In genomic region chr2:156958374-156958773, GRCh38 we compare ENCODE assay signal across 40 cellular contexts.
"Had no signal": no experiment of that assay in that cellular context is flagged by ENCODE, and none has a peak within 500 bp of the region (broad histone marks: within the 10 kb centered on the region; RNA-seq: fewer than 3 reads in every experiment).

No MANE protein-coding gene starts in this region.

- H3K4me1 Mint-ChIP-seq: activated CD4-positive, alpha-beta memory T cell treated with anti-CD3 and anti-CD28 coated beads, Interleukin-2, amount 10 ng/mL, durations not matched to agents 7 days and 5 days; activated CD4-positive, alpha-beta T cell treated with anti-CD3 and anti-CD28 coated beads for 36 hours; activated CD4-positive, alpha-beta T cell treated with anti-CD3 and anti-CD28 coated beads, Interleukin-2, amount 10 ng/mL, durations not matched to agents 7 days and 5 days; activated CD8-positive, alpha-beta memory T cell treated with anti-CD3 and anti-CD28 coated beads, Interleukin-2, amount 10 ng/mL, durations not matched to agents 7 days and 5 days; activated naive CD8-positive, alpha-beta T cell treated with anti-CD3 and anti-CD28 coated beads for 36 hours; activated T-helper 17 cell treated with anti-CD3 and anti-CD28 coated beads, Interleukin-2, amount 50 U/mL, for 72 hours; central memory CD8-positive, alpha-beta T cell; WTC11 had no signal

- H3K4me1 ChIP-seq: adrenal gland, body of pancreas had no signal

- H3K4me3 Mint-ChIP-seq: activated CD4-positive, alpha-beta memory T cell treated with anti-CD3 and anti-CD28 coated beads, Interleukin-2, amount 10 ng/mL, durations not matched to agents 7 days and 5 days; activated CD4-positive, alpha-beta T cell treated with anti-CD3 and anti-CD28 coated beads for 36 hours; activated CD4-positive, alpha-beta T cell treated with anti-CD3 and anti-CD28 coated beads, Interleukin-2, amount 10 ng/mL, durations not matched to agents 7 days and 5 days; activated CD8-positive, alpha-beta memory T cell treated with anti-CD3 and anti-CD28 coated beads, Interleukin-2, amount 10 ng/mL, durations not matched to agents 7 days and 5 days; activated CD8-positive, alpha-beta T cell treated with anti-CD3 and anti-CD28 coated beads, Interleukin-2, amount 10 ng/mL, durations not matched to agents 7 days and 5 days; activated naive CD4-positive, alpha-beta T cell treated with anti-CD3 and anti-CD28 coated beads for 36 hours; activated naive CD8-positive, alpha-beta T cell treated with anti-CD3 and anti-CD28 coated beads for 36 hours; activated T-cell treated with anti-CD3 and anti-CD28 coated beads, Interleukin-2, amount 50 U/mL, for 4 hours; activated T-cell treated with anti-CD3 and anti-CD28 coated beads, Interleukin-2, amount 50 U/mL, for 72 hours; activated T-helper 1 cell treated with anti-CD3 and anti-CD28 coated beads, Interleukin-12 subunit alpha, Interleukin-12 subunit beta, Interleukin-2, Interleukin-4 antibody, amounts not matched to agents 30 ng/mL and 10 ng/mL and 1 ng/mL, durations not matched to agents 14 hours and 24 hours and 36 hours; activated T-helper 17 cell treated with anti-CD3 and anti-CD28 coated beads, Interleukin-2, amount 50 U/mL, for 72 hours; central memory CD8-positive, alpha-beta T cell; T-helper 1 cell treated with Interleukin-12 subunit alpha and Interleukin-12 subunit beta and Interleukin-4 antibody, amounts not matched to agents 30 μg/mL and 1 μg/mL, for 36 hours; T-helper 2 cell treated with Interferon-gamma antibody and Interleukin-4, amounts not matched to agents 5 μg/mL and 100 μg/mL, for 36 hours; WTC11 had no signal

- H3K27me3 ChIP-seq: adrenal gland, body of pancreas, brain microvascular endothelial cell, cardiac muscle cell had no signal

- H3K27ac ChIP-seq: adrenal gland, body of pancreas, brain microvascular endothelial cell, cardiac muscle cell, WERI-Rb-1 had no signal

- DNase-seq: activated CD4-positive, alpha-beta memory T cell treated with anti-CD3 and anti-CD28 coated beads, Interleukin-2, amount 10 ng/mL, durations not matched to agents 7 days and 5 days; activated CD4-positive, alpha-beta T cell treated with anti-CD3 and anti-CD28 coated beads for 1 hour; activated CD4-positive, alpha-beta T cell treated with anti-CD3 and anti-CD28 coated beads for 36 hours; activated CD4-positive, alpha-beta T cell treated with anti-CD3 and anti-CD28 coated beads for 48 hours; activated CD4-positive, alpha-beta T cell treated with anti-CD3 and anti-CD28 coated beads, Interleukin-2, amount 10 ng/mL, durations not matched to agents 7 days and 5 days; activated CD4-positive, alpha-beta T cell treated with anti-CD3 and anti-CD28 coated beads, Interleukin-2, amount 50 U/mL, for 48 hours; activated CD4-positive, CD25-positive, alpha-beta regulatory T cell; activated CD8-positive, alpha-beta memory T cell treated with anti-CD3 and anti-CD28 coated beads for 24 hours; activated CD8-positive, alpha-beta memory T cell treated with anti-CD3 and anti-CD28 coated beads, Interleukin-2, amount 10 ng/mL, durations not matched to agents 7 days and 5 days; activated CD8-positive, alpha-beta T cell treated with anti-CD3 and anti-CD28 coated beads, Interleukin-2, amount 10 ng/mL, durations not matched to agents 7 days and 5 days; activated effector memory CD4-positive, alpha-beta T cell treated with anti-CD3 and anti-CD28 coated beads, Interleukin-2, amount 50 U/mL, for 16 hours; activated gamma-delta T cell treated with Interleukin-2 at 50 U/mL for 16 hours; activated naive CD4-positive, alpha-beta T cell; activated naive CD4-positive, alpha-beta T cell treated with anti-CD3 and anti-CD28 coated beads for 36 hours; activated naive CD4-positive, alpha-beta T cell treated with anti-CD3 and anti-CD28 coated beads, Interleukin-2, amount 50 U/mL, for 16 hours; activated naive CD8-positive, alpha-beta T cell treated with anti-CD3 and anti-CD28 coated beads for 36 hours; activated T-cell treated with anti-CD3 and anti-CD28 coated beads for 4 hours; activated T-cell treated with anti-CD3 and anti-CD28 coated beads, Interleukin-2, amount 50 U/mL, for 1 hour; activated T-cell treated with anti-CD3 and anti-CD28 coated beads, Interleukin-2, amount 50 U/mL, for 4 hours; activated T-cell treated with anti-CD3 and anti-CD28 coated beads, Interleukin-2, amount 50 U/mL, for 72 hours; adrenal gland; amniotic stem cell; aorta; body of pancreas; brain microvascular endothelial cell; caudate nucleus; cerebellar nuclear complex; T-helper 1 cell; T-helper 2 cell; T-helper 9 cell; WERI-Rb-1 had no signal

- H3K36me3 Mint-ChIP-seq: activated CD8-positive, alpha-beta memory T cell treated with anti-CD3 and anti-CD28 coated beads, Interleukin-2, amount 10 ng/mL, durations not matched to agents 7 days and 5 days; activated naive CD4-positive, alpha-beta T cell treated with anti-CD3 and anti-CD28 coated beads, Interleukin-2, amount 50 U/mL, for 72 hours; activated naive CD8-positive, alpha-beta T cell treated with anti-CD3 and anti-CD28 coated beads for 36 hours had no signal

- ATAC-seq: activated CD4-positive, alpha-beta T cell treated with anti-CD3 and anti-CD28 coated beads for 36 hours; activated CD4-positive, CD25-positive, alpha-beta regulatory T cell treated with anti-CD3 and anti-CD28 coated beads, Interleukin-2, amount 50 U/mL, for 24 hours; activated CD8-positive, alpha-beta memory T cell treated with anti-CD3 and anti-CD28 coated beads, Interleukin-2, amount 10 ng/mL, durations not matched to agents 7 days and 5 days; activated CD8-positive, alpha-beta T cell treated with anti-CD3 and anti-CD28 coated beads, Interleukin-2, amount 10 ng/mL, durations not matched to agents 7 days and 5 days; activated naive CD4-positive, alpha-beta T cell treated with anti-CD3 and anti-CD28 coated beads, Interleukin-2, amount 50 U/mL, for 72 hours; activated T-cell treated with anti-CD3 and anti-CD28 coated beads, Interleukin-2, amount 50 U/mL, for 4 hours; activated T-cell treated with anti-CD3 and anti-CD28 coated beads, Interleukin-2, amount 50 U/mL, for 72 hours; activated T-helper 17 cell treated with anti-CD3 and anti-CD28 coated beads, Interleukin-2, amount 50 U/mL, for 72 hours; body of pancreas; WTC11 had no signal

- H3K36me3 ChIP-seq: adrenal gland, brain microvascular endothelial cell, cardiac muscle cell, WERI-Rb-1 had no signal

- H3K27ac Mint-ChIP-seq: activated CD4-positive, alpha-beta memory T cell treated with anti-CD3 and anti-CD28 coated beads, Interleukin-2, amount 10 ng/mL, durations not matched to agents 7 days and 5 days; activated CD4-positive, alpha-beta T cell treated with anti-CD3 and anti-CD28 coated beads for 36 hours; activated CD4-positive, alpha-beta T cell treated with anti-CD3 and anti-CD28 coated beads, Interleukin-2, amount 10 ng/mL, durations not matched to agents 7 days and 5 days; activated CD8-positive, alpha-beta memory T cell treated with anti-CD3 and anti-CD28 coated beads, Interleukin-2, amount 10 ng/mL, durations not matched to agents 7 days and 5 days; activated CD8-positive, alpha-beta T cell treated with anti-CD3 and anti-CD28 coated beads, Interleukin-2, amount 10 ng/mL, durations not matched to agents 7 days and 5 days; activated naive CD4-positive, alpha-beta T cell treated with anti-CD3 and anti-CD28 coated beads for 36 hours; activated naive CD4-positive, alpha-beta T cell treated with anti-CD3 and anti-CD28 coated beads, Interleukin-2, amount 50 U/mL, for 72 hours; activated naive CD8-positive, alpha-beta T cell treated with anti-CD3 and anti-CD28 coated beads for 36 hours; activated T-cell treated with anti-CD3 and anti-CD28 coated beads, Interleukin-2, amount 50 U/mL, for 72 hours; activated T-helper 1 cell treated with anti-CD3 and anti-CD28 coated beads, Interleukin-12 subunit alpha, Interleukin-12 subunit beta, Interleukin-2, Interleukin-4 antibody, amounts not matched to agents 30 ng/mL and 10 ng/mL and 1 ng/mL, durations not matched to agents 14 hours and 24 hours and 36 hours; activated T-helper 17 cell treated with anti-CD3 and anti-CD28 coated beads, Interleukin-2, amount 50 U/mL, for 72 hours; T-helper 1 cell treated with Interleukin-12 subunit alpha and Interleukin-12 subunit beta and Interleukin-4 antibody, amounts not matched to agents 30 μg/mL and 1 μg/mL, for 36 hours; T-helper 2 cell treated with Interferon-gamma antibody and Interleukin-4, amounts not matched to agents 5 μg/mL and 100 μg/mL, for 36 hours; WTC11 had no signal

- H3K27me3 Mint-ChIP-seq: activated CD4-positive, alpha-beta memory T cell treated with anti-CD3 and anti-CD28 coated beads, Interleukin-2, amount 10 ng/mL, durations not matched to agents 7 days and 5 days; activated CD4-positive, alpha-beta T cell treated with anti-CD3 and anti-CD28 coated beads for 36 hours; activated CD4-positive, alpha-beta T cell treated with anti-CD3 and anti-CD28 coated beads, Interleukin-2, amount 10 ng/mL, durations not matched to agents 7 days and 5 days; activated CD8-positive, alpha-beta memory T cell treated with anti-CD3 and anti-CD28 coated beads, Interleukin-2, amount 10 ng/mL, durations not matched to agents 7 days and 5 days; activated naive CD8-positive, alpha-beta T cell treated with anti-CD3 and anti-CD28 coated beads for 36 hours; activated T-helper 17 cell treated with anti-CD3 and anti-CD28 coated beads, Interleukin-2, amount 50 U/mL, for 72 hours; central memory CD8-positive, alpha-beta T cell had no signal

- H3K9me3 Mint-ChIP-seq: activated CD4-positive, alpha-beta memory T cell treated with anti-CD3 and anti-CD28 coated beads, Interleukin-2, amount 10 ng/mL, durations not matched to agents 7 days and 5 days; activated CD4-positive, alpha-beta T cell treated with anti-CD3 and anti-CD28 coated beads, Interleukin-2, amount 10 ng/mL, durations not matched to agents 7 days and 5 days; activated T-helper 1 cell treated with anti-CD3 and anti-CD28 coated beads, Interleukin-12 subunit alpha, Interleukin-12 subunit beta, Interleukin-2, Interleukin-4 antibody, amounts not matched to agents 30 ng/mL and 10 ng/mL and 1 ng/mL, durations not matched to agents 14 hours and 24 hours and 36 hours; activated T-helper 17 cell treated with anti-CD3 and anti-CD28 coated beads, Interleukin-2, amount 50 U/mL, for 72 hours; central memory CD8-positive, alpha-beta T cell had no signal

- H3K4me3 ChIP-seq: adrenal gland, body of pancreas, cardiac muscle cell had no signal
